14 cellular contexts compared by ENCODE assay signal in genomic region chr14:91753501-91754128, GRCh38. TPM values are rescaled to one million over a fixed set of nuclear protein-coding genes. Genes with fewer than 3 reads are reported as not detected.
DNase-seq lines count a peak whose midpoint lies in the region; ATAC-seq, FAIRE-seq and TF ChIP-seq lines count a peak whose summit lies in the region.
"Had no signal": no experiment of that assay in that cellular context is flagged by ENCODE, and none has a peak within 500 bp of the region (broad histone marks: within the 10 kb centered on the region; RNA-seq: fewer than 3 reads in every experiment).

No MANE protein-coding gene starts in this region.

- H3K27me3 ChIP-seq in GM23248 (replicated peaks; ENCODE audit: insufficient read depth) (no peaks in the 10 kb centered on the region), RWPE2 (ENCODE audit: insufficient read depth, poor library complexity, severe bottlenecking) (no peaks in the 10 kb centered on the region), pancreas (no peaks in the 10 kb centered on the region)

- no peak overlapping the region for H3K9ac ChIP-seq in GM23248

- H3K4me3 ChIP-seq in GM23248 (no peak overlapping the region), RWPE2 (ENCODE audit: severe bottlenecking) (no peak overlapping the region), pancreas (no peak overlapping the region)
- H3K4me3 ChIP-seq: skin epidermis had no signal

- TF ChIP-seq CTCF in RWPE2 (IDR thresholded peaks at IDR 0.05; ENCODE audit: poor library complexity, severe bottlenecking) (no peak), pancreas (IDR thresholded peaks at IDR 0.05) (no peak)

- H3K9me2 ChIP-seq in GM23248 (ENCODE audit: insufficient read depth): no peaks in the 10 kb centered on the region

- H3K9me3 ChIP-seq in GM23248 (ENCODE audit: low read depth): no peaks in the 10 kb centered on the region
- H3K9me3 ChIP-seq in RWPE2 (ENCODE audit: severe bottlenecking): no peaks in the 10 kb centered on the region
- H3K9me3 ChIP-seq in pancreas: no peaks in the 10 kb centered on the region

- H4K20me1 ChIP-seq in GM23248 (ENCODE audit: insufficient read depth): no peaks in the 10 kb centered on the region

- no peaks in the 10 kb centered on the region for H3K79me2 ChIP-seq in GM23248 (ENCODE audit: insufficient read depth)

- 41 to 49% methylated on average over 4 of the region's 4 CpGs for WGBS in GM23248 (ENCODE audit: low coverage in 1 of 2, low lambda C conversion rate in 2 of 2, missing lambda C conversion rate in 2 of 2), 2 experiments
- WGBS in pancreas, 2 donors: 34 to 35% methylated on average over 4 of the region's 4 CpGs

- H3K36me3 ChIP-seq in GM23248 (ENCODE audit: low read depth) (no peaks in the 10 kb centered on the region), RWPE2 (ENCODE audit: low read depth) (no peaks in the 10 kb centered on the region), pancreas (no peaks in the 10 kb centered on the region)

- peak; percentile 62 for ATAC-seq in RWPE2 (ENCODE audit: low read depth)
- peak; percentile 28 to 63 (median 50) for ATAC-seq in pancreas
- no peak for ATAC-seq in HG03439 (IDR thresholded peaks at IDR 0.05; ENCODE audit: unreplicated experiment)

- H3K4me1 ChIP-seq in GM23248 (ENCODE audit: insufficient read depth): peaks cover 15% of the 10 kb centered on the region
- peaks cover 28% of the 10 kb centered on the region for H3K4me1 ChIP-seq in RWPE2 (ENCODE audit: insufficient read depth, poor library complexity, severe bottlenecking)
- peaks cover 47 to 59% (median 54%) of the 10 kb centered on the region in 3 donors for H3K4me1 ChIP-seq in pancreas

- H3F3A ChIP-seq in GM23248 (ENCODE audit: insufficient read depth): no peaks in the 10 kb centered on the region

- H3K27ac ChIP-seq in GM23248: no peak overlapping the region
- no peak overlapping the region for H3K27ac ChIP-seq in RWPE2 (ENCODE audit: poor library complexity, severe bottlenecking)
- H3K27ac ChIP-seq in pancreas: peak overlapping the region in 3 of 4 donors; percentile 7 to 75 (median 64)

- no peak for FAIRE-seq in pancreas (lab: Jason Lieb, UNC)

- intact Hi-C loops in pancreas (cut with DNase I): loop anchor here in 1 of 3 donors (10.0 kb wide), 1 partner anchor 141 kb away; no protein-coding TSS in a partner anchor

- in situ Hi-C loops in GM23248 (cut with MboI): no loop called here

- H2AFZ ChIP-seq in GM23248: no peak overlapping the region

- DNase-seq in DMS53 (lab: John Stamatoyannopoulos, UW): peak; percentile 32
- DNase-seq in DMS53 treated with DMSO at 0.1 percent for 48 hours (lab: John Stamatoyannopoulos, UW; ENCODE audit: unreplicated experiment): no peak
- peak; percentile 69 for DNase-seq in GM23248
- no peak for DNase-seq in RWPE2 (ENCODE audit: low spot score)
- peak in 1 of 6 donors; percentile 25 for DNase-seq in pancreas
- DNase-seq in putamen (ENCODE audit: low spot score): no peak
- no peak for DNase-seq in stimulated activated CD4-positive, alpha-beta T cell treated with anti-CD3 and anti-CD28 coated beads, Interleukin-2, amount 100 ng/mL, for 48 hours
- DNase-seq: 8988T; activated CD4-positive, CD25-positive, alpha-beta regulatory T cell; MV-4-11; NCI-H2227 treated with DMSO at 0.1 percent for 48 hours had no signal

- H3K4me2 ChIP-seq in GM23248 (ENCODE audit: unreplicated experiment): no peak overlapping the region

RNA-seq across cellular contexts. Expression of gene CATSPERB, which starts 21.7 kb away (rescaled TPM):
- total RNA-seq in GM23248 (2014; rRNA removed; shearing (Covaris generic)): 0.11 TPM in 1 of 2 replicates, not detected in the other
- polyA plus RNA-seq in GM23248 (2016; fragmentation: Nextera tagmentation; extraction: Ambion mirVana) (not detected in 2 replicates), pancreas (10 to 100 TPM in 1 of 2 donors, 1 to 10 TPM in 1; 6.0 to 24.9 TPM)
- total RNA-seq in pancreas: 10 to 100 TPM; 16.5 to 40.0 (median 18.6) TPM
- total RNA-seq: neural crest cell had no signal

Comparison
In these comparisons a context has a peak if more than half of its experiments do, and no peak if none do; other contexts are left out.
1. DNase-seq: peak in DMS53 (single experiment) and GM23248 (single experiment); none in DMS53 treated with DMSO at 0.1 percent for 48 hours (single experiment), RWPE2 (single experiment), putamen (single experiment) and stimulated activated CD4-positive, alpha-beta T cell treated with anti-CD3 and anti-CD28 coated beads, Interleukin-2, amount 100 ng/mL, for 48 hours (0 of 2).
2. H3K27ac ChIP-seq: peak in pancreas (3 of 4); none in GM23248 (single experiment) and RWPE2 (single experiment).
3. RNA of gene CATSPERB, which starts 21.7 kb away (total RNA-seq): 16.5 to 40.0 TPM in pancreas; 0.11 TPM in GM23248; every median in the first group is over 10 times any median in the second.